ENCODE assay signal across 8 cellular contexts in genomic region chr12:65822732-65823480, GRCh38. TPM values are rescaled to one million over a fixed set of nuclear protein-coding genes. Genes with fewer than 3 reads are reported as not detected.
A peak's percentile ranks its signal among the peaks of the same experiment; 100 is the strongest.
DNase-seq lines count a peak whose midpoint lies in the region; ATAC-seq and TF ChIP-seq lines count a peak whose summit lies in the region.

No MANE protein-coding gene starts in this region.

- H3K9me3 ChIP-seq in HEK293 (ENCODE audit: control insufficient read depth, insufficient read depth, low read depth, low read length) (no peaks in the 10 kb centered on the region), iPS-18c (ENCODE audit: control insufficient read depth, insufficient read depth, low read length) (no peaks in the 10 kb centered on the region), transverse colon (no peaks in the 10 kb centered on the region)

- H3K27ac ChIP-seq in HEK293 (ENCODE audit: extremely low read depth, low read depth, low read length) (peak overlapping the region; percentile 99; the same call in 1 of the 2 replicates), transverse colon (peak overlapping the region; percentile 75 to 79 (median 76))

- TF ChIP-seq POLR2A in transverse colon (IDR thresholded peaks at IDR 0.05) = no peak

- TF ChIP-seq CTCF in AG09319 (IDR thresholded peaks at IDR 0.05; ENCODE audit: low read depth, low read length) = no peak
- no peak for TF ChIP-seq CTCF in HEK293 (tag by site-specific recombination; IDR thresholded peaks at IDR 0.05)
- TF ChIP-seq CTCF in transverse colon (IDR thresholded peaks at IDR 0.05) = no peak

- CTCF ChIA-PET in HEK293 (lab: Yijun Ruan, JAX) = no interaction called here

- H3K36me3 ChIP-seq in HEK293 (ENCODE audit: control insufficient read depth in 2 of 2, insufficient read depth in 1 of 2, low read length in 2 of 2) (no peaks in the 10 kb centered on the region), transverse colon (no peaks in the 10 kb centered on the region)

- H3K4me1 ChIP-seq in HEK293 (ENCODE audit: control insufficient read depth, insufficient read depth, low read length) = peaks cover 22% of the 10 kb centered on the region
- H3K4me1 ChIP-seq in transverse colon = peaks cover 8 to 35% (median 23%) of the 10 kb centered on the region in 4 donors

- peaks cover 5% of the 10 kb centered on the region for H3K4me1 Mint-ChIP-seq in activated T-helper 17 cell treated with anti-CD3 and anti-CD28 coated beads, Interleukin-2, amount 50 U/mL, for 72 hours

- H3K4me3 Mint-ChIP-seq in activated T-helper 17 cell treated with anti-CD3 and anti-CD28 coated beads, Interleukin-2, amount 50 U/mL, for 72 hours = peak overlapping the region; percentile 7

- no peaks in the 10 kb centered on the region for H3K36me3 Mint-ChIP-seq in activated T-helper 17 cell treated with anti-CD3 and anti-CD28 coated beads, Interleukin-2, amount 50 U/mL, for 72 hours (ENCODE audit: low read depth)

- no peaks in the 10 kb centered on the region for H3K9me3 Mint-ChIP-seq in activated T-helper 17 cell treated with anti-CD3 and anti-CD28 coated beads, Interleukin-2, amount 50 U/mL, for 72 hours

- H3K27ac Mint-ChIP-seq in activated T-helper 17 cell treated with anti-CD3 and anti-CD28 coated beads, Interleukin-2, amount 50 U/mL, for 72 hours = no peak overlapping the region

- DNase-seq in AG09319 (ENCODE audit: extremely low read depth, low read depth) (peak; percentile 32), transverse colon (peak; percentile 60), Ammon's horn (ENCODE audit: low spot score) (no peak), NCI-H1436 (lab: John Stamatoyannopoulos, UW) (no peak)

- intact Hi-C loops in transverse colon (cut with DNase I; ENCODE audit: low total_unique reads) = no loop called here

- no peak for ATAC-seq in activated T-helper 17 cell treated with anti-CD3 and anti-CD28 coated beads, Interleukin-2, amount 50 U/mL, for 72 hours (replicated peaks)
- ATAC-seq in GM21737 (IDR thresholded peaks at IDR 0.05; ENCODE audit: unreplicated experiment) = no peak

- H3K27me3 ChIP-seq in transverse colon = peaks cover 82% of the 10 kb centered on the region

- in situ Hi-C loops in transverse colon (cut with MboI; ENCODE audit: low pct_ligation_motif_present in 1 of 4, low pct_unique_long_range_greater_than_20kb in 1 of 4, low sequenced_read_pairs in 3 of 4) = no loop called here

- TF ChIP-seq EP300 in transverse colon (IDR thresholded peaks at IDR 0.05; ENCODE audit: low read depth) = no peak

- WGBS in transverse colon (ENCODE audit: low coverage in 1 of 2), 2 donors = 8 to 9% methylated on average over 14 to 18 of the region's 18 CpGs

- H3K4me3 ChIP-seq in HEK293 (ENCODE audit: low read depth, low read length) = no peak overlapping the region
- peak overlapping the region; percentile 84 for H3K4me3 ChIP-seq in iPS-18c (ENCODE audit: insufficient read depth, low read depth, low read length)
- peak overlapping the region in 3 of 4 donors; percentile 51 to 61 (median 61) for H3K4me3 ChIP-seq in transverse colon

- POLR2A ChIA-PET in HEK293 (lab: Yijun Ruan, JAX) = no interaction called here

- peaks cover 56% of the 10 kb centered on the region for H3K27me3 Mint-ChIP-seq in activated T-helper 17 cell treated with anti-CD3 and anti-CD28 coated beads, Interleukin-2, amount 50 U/mL, for 72 hours

TF ChIP-seq in HEK293, 187 proteins besides CTCF, POLR2A, EP300 and RAD21 (continues in another document):
- no peak for TF ChIP-seq ZNF501 (tag by site-specific recombination; IDR thresholded peaks at IDR 0.05)
- no peak for TF ChIP-seq KLF16 (tag by site-specific recombination; IDR thresholded peaks at IDR 0.05)
- TF ChIP-seq ZNF488 (tag by site-specific recombination; IDR thresholded peaks at IDR 0.05) = no peak
- TF ChIP-seq ZNF514 (tag by site-specific recombination; IDR thresholded peaks at IDR 0.05) = no peak
- TF ChIP-seq, protein P1, sequence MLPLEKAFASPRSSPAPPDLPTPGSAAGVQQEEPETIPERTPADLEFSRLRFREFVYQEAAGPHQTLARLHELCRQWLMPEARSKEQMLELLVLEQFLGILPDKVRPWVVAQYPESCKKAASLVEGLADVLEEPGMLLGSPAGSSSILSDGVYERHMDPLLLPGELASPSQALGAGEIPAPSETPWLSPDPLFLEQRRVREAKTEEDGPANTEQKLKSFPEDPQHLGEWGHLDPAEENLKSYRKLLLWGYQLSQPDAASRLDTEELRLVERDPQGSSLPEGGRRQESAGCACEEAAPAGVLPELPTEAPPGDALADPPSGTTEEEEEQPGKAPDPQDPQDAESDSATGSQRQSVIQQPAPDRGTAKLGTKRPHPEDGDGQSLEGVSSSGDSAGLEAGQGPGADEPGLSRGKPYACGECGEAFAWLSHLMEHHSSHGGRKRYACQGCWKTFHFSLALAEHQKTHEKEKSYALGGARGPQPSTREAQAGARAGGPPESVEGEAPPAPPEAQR (tag by site-specific recombination; IDR thresholded peaks at IDR 0.05) = no peak
- TF ChIP-seq YY1 (tag by site-specific recombination; IDR thresholded peaks at IDR 0.05) = peak; percentile 67
- no peak for TF ChIP-seq ZNF140 (tag by site-specific recombination; IDR thresholded peaks at IDR 0.05)
- TF ChIP-seq ZBTB1 (tag by site-specific recombination; IDR thresholded peaks at IDR 0.05) = no peak
- TF ChIP-seq KLF9 (tag by site-specific recombination; IDR thresholded peaks at IDR 0.05; ENCODE audit: low read depth) = no peak
- no peak for TF ChIP-seq ZNF132 (tag by site-specific recombination; IDR thresholded peaks at IDR 0.05; ENCODE audit: borderline replicate concordance)
- TF ChIP-seq ZSCAN4 (tag by site-specific recombination; IDR thresholded peaks at IDR 0.05) = no peak
- TF ChIP-seq ZNF274 (IDR thresholded peaks at IDR 0.05; ENCODE audit: low read length) = no peak
- no peak for TF ChIP-seq ZNF274 (tag by site-specific recombination; IDR thresholded peaks at IDR 0.05; ENCODE audit: borderline replicate concordance)
- TF ChIP-seq, protein P2, sequence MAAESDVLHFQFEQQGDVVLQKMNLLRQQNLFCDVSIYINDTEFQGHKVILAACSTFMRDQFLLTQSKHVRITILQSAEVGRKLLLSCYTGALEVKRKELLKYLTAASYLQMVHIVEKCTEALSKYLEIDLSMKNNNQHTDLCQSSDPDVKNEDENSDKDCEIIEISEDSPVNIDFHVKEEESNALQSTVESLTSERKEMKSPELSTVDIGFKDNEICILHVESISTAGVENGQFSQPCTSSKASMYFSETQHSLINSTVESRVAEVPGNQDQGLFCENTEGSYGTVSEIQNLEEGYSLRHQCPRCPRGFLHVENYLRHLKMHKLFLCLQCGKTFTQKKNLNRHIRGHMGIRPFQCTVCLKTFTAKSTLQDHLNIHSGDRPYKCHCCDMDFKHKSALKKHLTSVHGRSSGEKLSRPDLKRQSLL (tag by site-specific recombination; IDR thresholded peaks at IDR 0.05) = 0 out of 2 replicates have a peak, but pooled peaks have one; percentile 20
- no peak for TF ChIP-seq ZNF707 (tag by site-specific recombination; IDR thresholded peaks at IDR 0.05)
- no peak for TF ChIP-seq ZSCAN23 (tag by site-specific recombination; IDR thresholded peaks at IDR 0.05)
- no peak for TF ChIP-seq ZNF521 (tag by site-specific recombination; IDR thresholded peaks at IDR 0.05)
- no peak for TF ChIP-seq TCF7L2 (IDR thresholded peaks at IDR 0.05; ENCODE audit: borderline replicate concordance, low read depth, low read length)
- no peak for TF ChIP-seq GFI1B (tag by site-specific recombination; IDR thresholded peaks at IDR 0.05)
- no peak for TF ChIP-seq PRDM6 (tag by site-specific recombination; IDR thresholded peaks at IDR 0.05)

RNA-seq across cellular contexts. Expression of gene HMGA2, which starts 1.4 kb away (rescaled TPM):
- total RNA-seq in activated T-helper 17 cell treated with anti-CD3 and anti-CD28 coated beads, Interleukin-2, amount 50 U/mL, for 72 hours = not detected
- 10 to 100 TPM in 2 of 4 donors, 1 to 10 TPM in 2; 7.4 to 15.7 (median 10.4) TPM for total RNA-seq in transverse colon

Comparison
In these comparisons a context has a peak if more than half of its experiments do, and no peak if none do; other contexts are left out.
1. DNase-seq: peak in AG09319 (single experiment) and transverse colon (single experiment); none in Ammon's horn (single experiment) and NCI-H1436 (single experiment).
2. RNA of gene HMGA2, which starts 1.4 kb away (total RNA-seq): 7.4 to 15.7 TPM in transverse colon; not detected in activated T-helper 17 cell treated with anti-CD3 and anti-CD28 coated beads, Interleukin-2, amount 50 U/mL, for 72 hours; every median in the first group is over 4 times any median in the second.